8 cellular contexts compared by ENCODE assay signal in the genomic region with DNA sequence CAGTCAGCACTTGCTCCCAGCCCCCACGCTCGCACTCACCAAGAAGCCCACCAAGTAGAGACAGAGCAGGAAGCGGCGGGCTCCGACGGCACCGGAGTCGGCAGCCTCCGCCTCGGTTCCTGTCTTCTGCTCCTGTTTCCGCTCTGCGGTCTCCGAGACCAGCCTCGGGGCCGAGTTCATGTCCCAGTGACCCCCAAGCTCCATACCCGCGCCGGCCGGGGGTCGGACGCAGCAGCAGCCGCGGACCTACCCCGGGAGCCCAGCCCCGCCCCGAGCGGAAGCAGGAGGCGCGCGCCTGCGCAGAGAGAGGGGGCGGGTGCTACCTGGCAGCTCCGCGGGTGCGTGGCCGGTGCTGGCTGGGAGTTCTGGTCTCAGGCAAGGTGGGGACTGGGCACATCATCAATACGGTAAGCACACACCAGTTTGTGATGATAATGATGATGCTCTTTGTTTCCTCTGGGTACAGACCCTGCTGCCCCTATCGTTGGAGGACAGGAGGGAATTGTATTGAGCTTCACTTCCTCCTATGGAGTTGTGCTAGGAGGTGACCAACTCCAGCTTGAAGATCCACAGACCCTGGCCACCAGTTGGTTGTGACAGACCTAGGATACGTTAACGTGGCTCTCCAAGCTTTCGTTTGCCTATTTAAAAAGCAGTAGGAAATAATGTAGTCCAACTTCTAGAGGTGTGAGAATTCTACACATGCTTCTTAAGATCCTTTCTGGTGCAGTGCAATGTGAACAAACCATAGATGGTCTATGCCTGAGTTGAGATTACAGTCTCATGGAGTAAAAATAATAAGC. TPM values are rescaled to one million over a fixed set of nuclear protein-coding genes. Genes with fewer than 3 reads are reported as not detected.
DNase-seq lines count a peak whose midpoint lies in the region; ATAC-seq lines count a peak whose summit lies in the region.

No MANE protein-coding gene starts in this region.

- H3K4me1 Mint-ChIP-seq in activated CD4-positive, alpha-beta memory T cell treated with anti-CD3 and anti-CD28 coated beads for 36 hours (ENCODE audit: low read depth): peaks cover 27% of the 10 kb centered on the region

- peaks cover 1% of the 10 kb centered on the region for H3K36me3 Mint-ChIP-seq in activated CD4-positive, alpha-beta memory T cell treated with anti-CD3 and anti-CD28 coated beads for 36 hours

- CTCF ChIA-PET in activated CD4-positive, alpha-beta memory T cell treated with anti-CD3 and anti-CD28 coated beads for 36 hours (lab: Charles Lee): interaction anchor here (0.6 to 6.0 kb wide), 6 partner anchors 17 to 222 kb away, joined by 3 to 59 read pairs (median 4); no protein-coding TSS in a partner anchor

- H3K4me2 ChIP-seq in BLaER1: peak overlapping the region; percentile 93

- ATAC-seq in GM19023 (IDR thresholded peaks at IDR 0.05; ENCODE audit: unreplicated experiment) (peak; percentile 95), HG03159 (IDR thresholded peaks at IDR 0.05; ENCODE audit: unreplicated experiment) (peak; percentile 92)

- no peaks in the 10 kb centered on the region for H3K9me3 Mint-ChIP-seq in activated CD4-positive, alpha-beta memory T cell treated with anti-CD3 and anti-CD28 coated beads for 36 hours

- DNase-seq in NCI-H510A treated with DMSO at 0.1 percent for 48 hours (lab: John Stamatoyannopoulos, UW) (peak; percentile 73), lung microvascular endothelial cell (ENCODE audit: low read depth in 2 of 2) (peak; percentile 63 to 77)
- peak; percentile 89 for DNase-seq in activated CD4-positive, alpha-beta memory T cell treated with anti-CD3 and anti-CD28 coated beads for 36 hours
- DNase-seq in effector CD4-positive, alpha-beta T cell: peak; percentile 77
- peak; percentile 65 to 83 (median 69) for DNase-seq in stimulated activated CD4-positive, alpha-beta T cell treated with anti-CD3 and anti-CD28 coated beads, TNF-alpha, amount 100 ng/mL, for 48 hours (ENCODE audit: low read depth in 3 of 3)

- peaks cover 26% of the 10 kb centered on the region for H3K4me1 ChIP-seq in BLaER1

- H3K27ac ChIP-seq in BLaER1: peak overlapping the region; percentile 84

- H3K4me3 Mint-ChIP-seq in activated CD4-positive, alpha-beta memory T cell treated with anti-CD3 and anti-CD28 coated beads for 36 hours: peak overlapping the region; percentile 98

- H3K9me3 ChIP-seq in BLaER1: no peaks in the 10 kb centered on the region

- H3K36me3 ChIP-seq in BLaER1: peaks cover 4% of the 10 kb centered on the region

- intact Hi-C loops in activated CD4-positive, alpha-beta memory T cell treated with anti-CD3 and anti-CD28 coated beads for 36 hours (cut with micrococcal nuclease): no loop called here

- H4K20me1 ChIP-seq in BLaER1: peaks cover 19% of the 10 kb centered on the region; the same call in 1 of the 2 replicates

- H3K4me3 ChIP-seq in BLaER1: peak overlapping the region; percentile 86

- peak overlapping the region; percentile 84 for H3K9ac ChIP-seq in BLaER1

- H3K27me3 Mint-ChIP-seq in activated CD4-positive, alpha-beta memory T cell treated with anti-CD3 and anti-CD28 coated beads for 36 hours: no peaks in the 10 kb centered on the region

- H3K27me3 ChIP-seq in BLaER1: no peaks in the 10 kb centered on the region

- H3K27ac Mint-ChIP-seq in activated CD4-positive, alpha-beta memory T cell treated with anti-CD3 and anti-CD28 coated beads for 36 hours: peak overlapping the region; percentile 81

- POLR2A ChIA-PET in activated CD4-positive, alpha-beta memory T cell treated with anti-CD3 and anti-CD28 coated beads for 36 hours (lab: Charles Lee): interaction anchor here (0.8 to 0.9 kb wide), 2 partner anchors 46 to 50 kb away, joined by 3 read pairs; no protein-coding TSS in a partner anchor

RNA-seq across cellular contexts. Expression of gene TMEM182, which starts 25.0 kb away (rescaled TPM):
- total RNA-seq in activated CD4-positive, alpha-beta memory T cell treated with anti-CD3 and anti-CD28 coated beads for 36 hours: 1 to 10 TPM; 3.8 to 5.8 TPM
- total RNA-seq in lung microvascular endothelial cell: 0.44 and 0.60 TPM in 2 replicates

Comparison
In these comparisons a context has a peak if more than half of its experiments do, and no peak if none do; other contexts are left out.
1. Peak in every context shown above with its lines: DNase-seq, ATAC-seq, H3K4me3 ChIP-seq and H3K27ac ChIP-seq.